ENCODE assay signal across 8 cellular contexts in genomic region chr18:58669731-58670379, GRCh38. TPM values are rescaled to one million over a fixed set of nuclear protein-coding genes. Genes with fewer than 3 reads are reported as not detected.
DNase-seq lines count a peak whose midpoint lies in the region; ATAC-seq lines count a peak whose summit lies in the region.

No MANE protein-coding gene starts in this region.

- peaks cover 12% of the 10 kb centered on the region for H3K36me3 Mint-ChIP-seq in activated T-cell treated with anti-CD3 and anti-CD28 coated beads, Interleukin-2, amount 50 U/mL, for 4 hours (ENCODE audit: insufficient read depth)

- peaks cover 23% of the 10 kb centered on the region for H3K4me1 ChIP-seq in effector memory CD4-positive, alpha-beta T cell (ENCODE audit: control insufficient read depth, insufficient read depth, low read length, poor library complexity, severe bottlenecking)

- H3K9me3 Mint-ChIP-seq in activated T-cell treated with anti-CD3 and anti-CD28 coated beads, Interleukin-2, amount 50 U/mL, for 4 hours, result no peaks in the 10 kb centered on the region

- DNase-seq in activated T-cell treated with anti-CD3 and anti-CD28 coated beads, Interleukin-2, amount 50 U/mL, for 4 hours, result no peak
- no peak for DNase-seq in activated T-cell treated with anti-CD3 and anti-CD28 coated beads for 4 hours
- DNase-seq in NCI-H748 (lab: John Stamatoyannopoulos, UW; ENCODE audit: unreplicated experiment), result peak; percentile 90
- DNase-seq in effector memory CD4-positive, alpha-beta T cell, result no peak
- DNase-seq in stimulated activated naive CD8-positive, alpha-beta T cell treated with anti-CD3 and anti-CD28 coated beads, Interleukin-15, Interleukin-2, amounts not matched to agents 100 U/mL and 50 U/mL, for 24 hours, result no peak
- no peak for DNase-seq in central memory CD4-positive, alpha-beta T cell
- DNase-seq in OCI-M1 (lab: John Stamatoyannopoulos, UW), result no peak
- DNase-seq in NCI-H187 (lab: John Stamatoyannopoulos, UW), result no peak

- H3K27ac ChIP-seq in effector memory CD4-positive, alpha-beta T cell (ENCODE audit: insufficient read depth, low read length, poor library complexity, severe bottlenecking), result peak overlapping the region; percentile 68

- no peak for ATAC-seq in activated T-cell treated with anti-CD3 and anti-CD28 coated beads, Interleukin-2, amount 50 U/mL, for 4 hours
- ATAC-seq in stimulated activated naive CD8-positive, alpha-beta T cell treated with anti-CD3 and anti-CD28 coated beads, Interleukin-15, Interleukin-2, amounts not matched to agents 100 U/mL and 50 U/mL, for 24 hours, result peak; percentile 1

- no peaks in the 10 kb centered on the region for H3K36me3 ChIP-seq in effector memory CD4-positive, alpha-beta T cell (ENCODE audit: control insufficient read depth, insufficient read depth, low read length)

- H3K9me3 ChIP-seq in effector memory CD4-positive, alpha-beta T cell (ENCODE audit: control insufficient read depth, low read length), result no peaks in the 10 kb centered on the region

- H3K4me1 Mint-ChIP-seq in activated T-cell treated with anti-CD3 and anti-CD28 coated beads, Interleukin-2, amount 50 U/mL, for 4 hours (ENCODE audit: low read depth), result peaks cover 60% of the 10 kb centered on the region

- no peaks in the 10 kb centered on the region for H3K27me3 ChIP-seq in effector memory CD4-positive, alpha-beta T cell (replicated peaks; ENCODE audit: control insufficient read depth, insufficient read depth, low read length, poor library complexity, severe bottlenecking)

- no peak overlapping the region for H3K4me3 ChIP-seq in effector memory CD4-positive, alpha-beta T cell (ENCODE audit: insufficient read depth, low read depth, low read length, poor library complexity, severe bottlenecking)

- peak overlapping the region; percentile 84 for H3K4me3 Mint-ChIP-seq in activated T-cell treated with anti-CD3 and anti-CD28 coated beads, Interleukin-2, amount 50 U/mL, for 4 hours

- no peaks in the 10 kb centered on the region for H3K27me3 Mint-ChIP-seq in activated T-cell treated with anti-CD3 and anti-CD28 coated beads, Interleukin-2, amount 50 U/mL, for 4 hours (ENCODE audit: low read depth)

RNA-seq across cellular contexts. Expression of gene MALT1, which starts 1.4 kb away (rescaled TPM):
- total RNA-seq in activated T-cell treated with anti-CD3 and anti-CD28 coated beads, Interleukin-2, amount 50 U/mL, for 4 hours, result 10 to 100 TPM; 31.1 to 49.3 (median 39.8) TPM

RNA-seq across cellular contexts. Expression of gene ALPK2, which starts 41.0 kb away (rescaled TPM):
- total RNA-seq in activated T-cell treated with anti-CD3 and anti-CD28 coated beads, Interleukin-2, amount 50 U/mL, for 4 hours, result 1 to 10 TPM in 1 of 3 donors, under 1 TPM in 2; 0.24 to 1.5 (median 0.43) TPM
